In genomic region chr3:30676424-30677346, GRCh38 we compare ENCODE assay signal across 17 cellular contexts.
DNase-seq lines count a peak whose midpoint lies in the region; ATAC-seq and TF ChIP-seq lines count a peak whose summit lies in the region.
"Had no signal": no experiment of that assay in that cellular context is flagged by ENCODE, and none has a peak within 500 bp of the region (broad histone marks: within the 10 kb centered on the region; RNA-seq: fewer than 3 reads in every experiment).

No MANE protein-coding gene starts in this region.

- no peak overlapping the region for H3K9ac ChIP-seq in smooth muscle cell (ENCODE audit: low read depth)

- H4K20me1 ChIP-seq in smooth muscle cell (ENCODE audit: low read depth): no peaks in the 10 kb centered on the region

- H3K4me3 ChIP-seq in smooth muscle cell: no peak overlapping the region

- H3K9me3 Mint-ChIP-seq in Calu3 (ENCODE audit: low read depth, unreplicated experiment): no peaks in the 10 kb centered on the region
- no peaks in the 10 kb centered on the region for H3K9me3 Mint-ChIP-seq in activated naive CD8-positive, alpha-beta T cell (ENCODE audit: low read depth)
- H3K9me3 Mint-ChIP-seq in osteocyte (ENCODE audit: unreplicated experiment): no peaks in the 10 kb centered on the region

- no peaks in the 10 kb centered on the region for H3K27me3 ChIP-seq in smooth muscle cell (ENCODE audit: low read depth)

- BruUV-seq in Calu3 (replicated peaks; lab: Mats Ljungman, UMichigan): TSS peak; percentile 3

- no peak overlapping the region for H3K27ac ChIP-seq in smooth muscle cell (ENCODE audit: low read depth)
- H3K27ac ChIP-seq: C4-2B had no signal

- ATAC-seq in HG02642 (IDR thresholded peaks at IDR 0.05; ENCODE audit: poor library complexity, unreplicated experiment): peak; percentile 43
- ATAC-seq: HCT116, right cardiac atrium had no signal

- WGBS in smooth muscle cell (ENCODE audit: low lambda C conversion rate): 97% methylated on average over 4 of the region's 4 CpGs

- peaks cover 6% of the 10 kb centered on the region for H3F3A ChIP-seq in smooth muscle cell (ENCODE audit: low read depth)

- POLR2A ChIA-PET in GM10248 (lab: Yijun Ruan, JAX): no interaction called here

- H3K27ac Mint-ChIP-seq in Calu3 (ENCODE audit: unreplicated experiment) (no peak overlapping the region), osteocyte (ENCODE audit: unreplicated experiment) (peak overlapping the region; percentile 3)
- H3K27ac Mint-ChIP-seq in activated naive CD8-positive, alpha-beta T cell: peak overlapping the region; percentile 93

- H3K36me3 ChIP-seq in smooth muscle cell (ENCODE audit: low read depth): peaks cover 10% of the 10 kb centered on the region

- CTCF ChIA-PET in Calu3 (lab: Charles Lee): no interaction called here
- CTCF ChIA-PET in GM10248 (lab: Yijun Ruan, JAX): interaction anchor here (1.4 kb wide), 1 partner anchor 15 kb away, joined by 3 read pairs; no protein-coding TSS in a partner anchor

- TF ChIP-seq CTCF in Calu3 (IDR thresholded peaks at IDR 0.05; ENCODE audit: unreplicated experiment): no peak
- no peak for TF ChIP-seq CTCF in osteocyte (IDR thresholded peaks at IDR 0.05)
- no peak for TF ChIP-seq CTCF in smooth muscle cell (IDR thresholded peaks at IDR 0.05; ENCODE audit: borderline replicate concordance, insufficient read depth, poor library complexity, severe bottlenecking)
- TF ChIP-seq CTCF in GM10248 (IDR thresholded peaks at IDR 0.05; ENCODE audit: control extremely low read depth, extremely low read depth, low read depth, missing control alignments): no peak

- peaks cover 64% of the 10 kb centered on the region for H3K36me3 Mint-ChIP-seq in Calu3 (ENCODE audit: insufficient read depth, unreplicated experiment)
- H3K36me3 Mint-ChIP-seq in activated naive CD8-positive, alpha-beta T cell: peaks cover 60% of the 10 kb centered on the region
- peaks cover 72% of the 10 kb centered on the region for H3K36me3 Mint-ChIP-seq in osteocyte (ENCODE audit: unreplicated experiment)

- no peak overlapping the region for H2AFZ ChIP-seq in smooth muscle cell (ENCODE audit: low read depth)

- H3K4me1 Mint-ChIP-seq in Calu3 (ENCODE audit: low read depth, unreplicated experiment): peaks cover 20% of the 10 kb centered on the region
- H3K4me1 Mint-ChIP-seq in activated naive CD8-positive, alpha-beta T cell (ENCODE audit: low read depth): peaks cover 96% of the 10 kb centered on the region
- peaks cover 25% of the 10 kb centered on the region for H3K4me1 Mint-ChIP-seq in osteocyte (ENCODE audit: unreplicated experiment)

- H3K4me3 Mint-ChIP-seq in Calu3 (ENCODE audit: low read depth, unreplicated experiment): no peak overlapping the region
- H3K4me3 Mint-ChIP-seq in activated naive CD8-positive, alpha-beta T cell: peak overlapping the region; percentile 41
- H3K4me3 Mint-ChIP-seq in osteocyte (ENCODE audit: unreplicated experiment): no peak overlapping the region

- H3K4me1 ChIP-seq in smooth muscle cell (ENCODE audit: low read depth): peaks cover 15% of the 10 kb centered on the region

- H3K27me3 Mint-ChIP-seq in Calu3 (ENCODE audit: unreplicated experiment) (no peaks in the 10 kb centered on the region), osteocyte (ENCODE audit: unreplicated experiment) (no peaks in the 10 kb centered on the region)
- no peaks in the 10 kb centered on the region for H3K27me3 Mint-ChIP-seq in activated naive CD8-positive, alpha-beta T cell

- H3K79me2 ChIP-seq in smooth muscle cell (ENCODE audit: low read depth): no peaks in the 10 kb centered on the region

- no peak overlapping the region for H3K4me2 ChIP-seq in smooth muscle cell

- DNase-seq in Calu3 (no peak), osteocyte (ENCODE audit: extremely low spot score, unreplicated experiment) (no peak), smooth muscle cell (lab: John Stamatoyannopoulos, UW; ENCODE audit: unreplicated experiment) (no peak), SHP77 (lab: John Stamatoyannopoulos, UW) (no peak), GM10248 (ENCODE audit: extremely low spot score) (no peak)
- DNase-seq: activated CD4-positive, CD25-positive, alpha-beta regulatory T cell treated with anti-CD3 and anti-CD28 coated beads, Interleukin-2, amount 50 U/mL, for 72 hours; activated gamma-delta T cell treated with Interleukin-2 at 50 U/mL for 16 hours; cerebellar nuclear complex; kidney glomerular epithelial cell; NCI-H1048; right cardiac atrium; stimulated activated CD4-positive, alpha-beta T cell treated with anti-CD3 and anti-CD28 coated beads, Interleukin-4, amount 100 ng/mL, for 4 hours; stimulated activated naive CD4-positive, alpha-beta T cell treated with Interleukin-2 at 50 U/mL for 16 hours had no signal

- intact Hi-C loops in Calu3 (cut with micrococcal nuclease; ENCODE audit: unreplicated experiment): no loop called here

- no peaks in the 10 kb centered on the region for H3K9me3 ChIP-seq in smooth muscle cell (replicated peaks; ENCODE audit: low read depth)
